In the genomic region with DNA sequence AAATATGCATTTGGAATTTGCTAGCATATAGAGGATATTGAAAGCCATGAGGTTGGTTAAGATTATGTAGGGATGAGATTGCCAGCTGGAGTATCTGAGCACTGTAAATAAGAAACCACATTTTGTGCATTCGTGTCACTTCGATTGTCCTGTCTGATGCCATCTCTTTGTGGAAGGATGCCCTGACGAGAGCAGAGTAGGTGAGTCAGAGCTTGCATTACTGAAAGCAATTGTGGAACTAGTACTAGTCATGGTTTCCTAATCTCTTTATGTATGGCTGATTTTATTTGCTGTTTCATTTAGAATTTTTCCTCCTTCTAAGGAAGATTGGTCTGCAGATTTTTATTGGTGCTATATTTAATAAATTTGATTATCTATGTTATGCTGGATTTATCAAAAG, we compare ENCODE assay signal across 20 cellular contexts. TPM values are rescaled to one million over a fixed set of nuclear protein-coding genes. Genes with fewer than 3 reads are reported as not detected.
"Had no signal": no experiment of that assay in that cellular context is flagged by ENCODE, and none has a peak within 500 bp of the region (broad histone marks: within the 10 kb centered on the region; RNA-seq: fewer than 3 reads in every experiment).

No MANE protein-coding gene starts in this region.

- H3K9me3 ChIP-seq: ascending aorta, sigmoid colon, transverse colon had no signal

- H3K36me3 ChIP-seq: ascending aorta, cardiac muscle cell, sigmoid colon, transverse colon, WERI-Rb-1 had no signal

- H3K4me1 ChIP-seq: ascending aorta, sigmoid colon, transverse colon had no signal

- H3K27ac Mint-ChIP-seq: activated CD4-positive, alpha-beta T cell treated with anti-CD3 and anti-CD28 coated beads for 36 hours; activated CD8-positive, alpha-beta T cell treated with anti-CD3 and anti-CD28 coated beads, Interleukin-2, amount 10 ng/mL, durations not matched to agents 7 days and 5 days; activated naive CD8-positive, alpha-beta T cell treated with anti-CD3 and anti-CD28 coated beads, Interleukin-2, amount 10 ng/mL, durations not matched to agents 7 days and 5 days; stimulated activated naive B cell treated with anti-CD40 and anti-IgM and Interleukin-4, amounts not matched to agents 10 μg/mL and 1 μg/mL and 100 μg/mL, for 72 hours had no signal

- DNase-seq: activated CD4-positive, alpha-beta T cell treated with anti-CD3 and anti-CD28 coated beads for 36 hours; activated CD8-positive, alpha-beta memory T cell treated with anti-CD3 and anti-CD28 coated beads, Interleukin-2, amount 50 U/mL, for 48 hours; activated CD8-positive, alpha-beta T cell treated with anti-CD3 and anti-CD28 coated beads, Interleukin-2, amount 10 ng/mL, durations not matched to agents 7 days and 5 days; activated naive CD8-positive, alpha-beta T cell treated with anti-CD3 and anti-CD28 coated beads, Interleukin-2, amount 10 ng/mL, durations not matched to agents 7 days and 5 days; kidney; left ventricle myocardium superior; sigmoid colon; stimulated activated CD4-positive, alpha-beta T cell treated with anti-CD3 and anti-CD28 coated beads, Interleukin-2, amount 100 ng/mL, for 24 hours; stimulated activated naive B cell treated with anti-CD40 and anti-IgM and Interleukin-4, amounts not matched to agents 10 μg/mL and 1 μg/mL and 100 μg/mL, for 72 hours; transverse colon; WERI-Rb-1 had no signal

- ATAC-seq: activated CD4-positive, alpha-beta T cell treated with anti-CD3 and anti-CD28 coated beads for 36 hours; activated CD8-positive, alpha-beta T cell treated with anti-CD3 and anti-CD28 coated beads, Interleukin-2, amount 10 ng/mL, durations not matched to agents 7 days and 5 days; left ventricle myocardium superior; stimulated activated naive B cell treated with anti-CD40 and anti-IgM and Interleukin-4, amounts not matched to agents 10 μg/mL and 1 μg/mL and 100 μg/mL, for 72 hours had no signal

- H3K4me3 Mint-ChIP-seq: activated CD4-positive, alpha-beta T cell treated with anti-CD3 and anti-CD28 coated beads for 36 hours; activated CD8-positive, alpha-beta T cell treated with anti-CD3 and anti-CD28 coated beads, Interleukin-2, amount 10 ng/mL, durations not matched to agents 7 days and 5 days; activated naive CD8-positive, alpha-beta T cell treated with anti-CD3 and anti-CD28 coated beads, Interleukin-2, amount 10 ng/mL, durations not matched to agents 7 days and 5 days; neural crest cell; stimulated activated naive B cell treated with anti-CD40 and anti-IgM and Interleukin-4, amounts not matched to agents 10 μg/mL and 1 μg/mL and 100 μg/mL, for 72 hours had no signal

- H3K27ac ChIP-seq: ascending aorta, cardiac muscle cell, hepatocyte, sigmoid colon, transverse colon, WERI-Rb-1 had no signal

- H3K9me3 Mint-ChIP-seq: activated naive CD8-positive, alpha-beta T cell treated with anti-CD3 and anti-CD28 coated beads, Interleukin-2, amount 10 ng/mL, durations not matched to agents 7 days and 5 days; neural crest cell; stimulated activated naive B cell treated with anti-CD40 and anti-IgM and Interleukin-4, amounts not matched to agents 10 μg/mL and 1 μg/mL and 100 μg/mL, for 72 hours had no signal

- H3K4me1 Mint-ChIP-seq: activated CD4-positive, alpha-beta T cell treated with anti-CD3 and anti-CD28 coated beads for 36 hours; activated naive CD8-positive, alpha-beta T cell treated with anti-CD3 and anti-CD28 coated beads, Interleukin-2, amount 10 ng/mL, durations not matched to agents 7 days and 5 days; neural crest cell; stimulated activated naive B cell treated with anti-CD40 and anti-IgM and Interleukin-4, amounts not matched to agents 10 μg/mL and 1 μg/mL and 100 μg/mL, for 72 hours had no signal

- H3K4me2 ChIP-seq: hepatocyte had no signal

- H3K79me2 ChIP-seq: hepatocyte had no signal

- H3K4me3 ChIP-seq: ascending aorta, cardiac muscle cell, hepatocyte, sigmoid colon, transverse colon had no signal

- H3K36me3 Mint-ChIP-seq: activated naive CD8-positive, alpha-beta T cell treated with anti-CD3 and anti-CD28 coated beads, Interleukin-2, amount 10 ng/mL, durations not matched to agents 7 days and 5 days; stimulated activated naive B cell treated with anti-CD40 and anti-IgM and Interleukin-4, amounts not matched to agents 10 μg/mL and 1 μg/mL and 100 μg/mL, for 72 hours had no signal

- H2AFZ ChIP-seq: hepatocyte had no signal

- H3K27me3 Mint-ChIP-seq: activated CD4-positive, alpha-beta T cell treated with anti-CD3 and anti-CD28 coated beads for 36 hours; stimulated activated naive B cell treated with anti-CD40 and anti-IgM and Interleukin-4, amounts not matched to agents 10 μg/mL and 1 μg/mL and 100 μg/mL, for 72 hours had no signal

- FAIRE-seq: kidney had no signal

- H3K27me3 ChIP-seq: ascending aorta, cardiac muscle cell, hepatocyte, sigmoid colon, transverse colon had no signal

RNA-seq across cellular contexts. Expression of a gene that starts 14.5 kb away (rescaled TPM):
- total RNA-seq: activated CD4-positive, alpha-beta T cell treated with anti-CD3 and anti-CD28 coated beads for 36 hours; activated CD8-positive, alpha-beta T cell treated with anti-CD3 and anti-CD28 coated beads, Interleukin-2, amount 10 ng/mL, durations not matched to agents 7 days and 5 days; activated naive CD8-positive, alpha-beta T cell treated with anti-CD3 and anti-CD28 coated beads, Interleukin-2, amount 10 ng/mL, durations not matched to agents 7 days and 5 days; ascending aorta; cardiac muscle cell; fibroblast of lung; kidney; left ventricle myocardium superior; mesenteric fat pad; neural crest cell; osteocyte; pulmonary artery endothelial cell; sigmoid colon; subcutaneous adipose tissue; transverse colon had no signal
